16 cellular contexts compared by ENCODE assay signal in the genomic region with DNA sequence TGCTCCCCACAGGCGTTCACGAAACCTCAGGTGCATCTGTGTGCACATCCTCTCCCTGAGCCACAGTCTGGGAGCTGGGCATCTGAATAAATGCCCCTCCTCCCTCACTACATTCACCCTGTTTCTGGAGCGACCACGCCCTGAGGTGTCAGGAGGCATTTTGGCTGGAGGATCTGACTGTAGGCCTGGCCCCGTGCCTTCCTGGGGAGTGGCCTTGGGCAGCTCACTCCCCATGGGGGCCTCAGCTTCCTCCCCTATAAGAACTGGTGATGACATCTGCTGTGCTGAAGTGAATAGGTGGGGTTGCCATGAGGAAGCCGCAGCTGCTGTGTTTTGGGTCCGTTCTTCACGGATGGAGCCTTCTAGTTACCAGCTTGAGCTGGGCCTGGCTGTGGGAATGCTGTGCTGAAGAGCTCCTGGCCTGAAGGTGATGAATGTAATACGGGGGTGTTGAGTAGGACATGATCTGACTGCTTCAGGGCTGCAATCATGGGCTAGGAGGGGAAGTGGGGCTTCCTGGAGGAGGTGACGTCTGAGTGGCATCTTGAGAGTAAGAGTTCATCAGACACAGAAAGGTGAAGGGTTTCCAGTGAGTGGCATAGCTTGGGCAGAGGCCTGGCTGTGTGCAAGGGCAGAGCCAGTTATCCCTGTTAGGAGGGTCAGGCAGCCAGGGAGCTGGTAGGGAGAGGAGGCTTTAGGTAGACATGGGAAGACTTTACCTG. TPM values are rescaled to one million over a fixed set of nuclear protein-coding genes. Genes with fewer than 3 reads are reported as not detected.
DNase-seq lines count a peak whose midpoint lies in the region; ATAC-seq and TF ChIP-seq lines count a peak whose summit lies in the region.
"Had no signal": no experiment of that assay in that cellular context is flagged by ENCODE, and none has a peak within 500 bp of the region (broad histone marks: within the 10 kb centered on the region; RNA-seq: fewer than 3 reads in every experiment).

No MANE protein-coding gene starts in this region.

- no peak for TF ChIP-seq EP300 in Ishikawa (IDR thresholded peaks at IDR 0.05; ENCODE audit: borderline replicate concordance)

- peaks cover 15% of the 10 kb centered on the region for H3K4me1 ChIP-seq in adipocyte (ENCODE audit: control insufficient read depth, insufficient read depth, low read length)

- intact Hi-C loops in left cardiac atrium (cut with DNase I): no loop called here

- H3K9ac ChIP-seq in adipocyte (ENCODE audit: low read length): no peak overlapping the region
- H3K9ac ChIP-seq: KMS-11 had no signal

- H3K9me3 ChIP-seq in adipocyte (ENCODE audit: control insufficient read depth, low read length): no peaks in the 10 kb centered on the region
- H3K9me3 ChIP-seq: tibial artery had no signal

- H3K36me3 ChIP-seq in adipocyte (ENCODE audit: control insufficient read depth, insufficient read depth, low read length, severe bottlenecking): no peaks in the 10 kb centered on the region
- H3K36me3 ChIP-seq: tibial artery had no signal

- no peak overlapping the region for H3K4me3 ChIP-seq in adipocyte (ENCODE audit: low read length)
- H3K4me3 ChIP-seq: tibial artery had no signal

- no peaks in the 10 kb centered on the region for H3K27me3 ChIP-seq in adipocyte (replicated peaks; ENCODE audit: control insufficient read depth, insufficient read depth, low read length)
- H3K27me3 ChIP-seq: tibial artery had no signal

- ATAC-seq in left cardiac atrium (peak; percentile 23 to 81), HG02610 (IDR thresholded peaks at IDR 0.05; ENCODE audit: unreplicated experiment) (no peak)

- peak; percentile 79 for DNase-seq in A172 (ENCODE audit: low spot score)
- peak; percentile 16 for DNase-seq in adipocyte (ENCODE audit: low read depth)
- DNase-seq in left cardiac atrium: peak; percentile 43
- DNase-seq in stimulated activated CD4-positive, alpha-beta T cell treated with anti-CD3 and anti-CD28 coated beads, Interleukin-4, amount 100 ng/mL, for 4 hours: no peak
- no peak for DNase-seq in cerebellar cortex (ENCODE audit: low spot score)
- no peak for DNase-seq in stimulated activated CD4-positive, alpha-beta T cell treated with anti-CD3 and anti-CD28 coated beads, Interleukin-12 subunit alpha, Interleukin-12 subunit beta, amount 100 ng/mL, for 4 hours
- DNase-seq: activated B cell treated with CpG ODN at 0.5 μM for 24 hours; activated naive CD4-positive, alpha-beta T cell treated with anti-CD3 and anti-CD28 coated beads, Interleukin-2, amount 50 U/mL, for 16 hours; caudate nucleus; NCI-H1930; nucleus accumbens; tibial artery had no signal

- TF ChIP-seq RAD21 in Ishikawa (IDR thresholded peaks at IDR 0.05; ENCODE audit: low read depth): no peak

TF ChIP-seq in Ishikawa, 13 proteins besides CTCF, POLR2A, EP300 and RAD21:
- TF ChIP-seq ZBTB7A (IDR thresholded peaks at IDR 0.05; ENCODE audit: low read depth) (no peak), NFIC (IDR thresholded peaks at IDR 0.05) (no peak), EGR1 (IDR thresholded peaks at IDR 0.05) (no peak), TCF12 (IDR thresholded peaks at IDR 0.05; ENCODE audit: low read depth) (no peak), YY1 (IDR thresholded peaks at IDR 0.05; ENCODE audit: low read depth) (no peak), CEBPB (IDR thresholded peaks at IDR 0.05) (no peak), TAF1 (IDR thresholded peaks at IDR 0.05; ENCODE audit: low read depth) (no peak)
- TF ChIP-seq, protein P1, sequence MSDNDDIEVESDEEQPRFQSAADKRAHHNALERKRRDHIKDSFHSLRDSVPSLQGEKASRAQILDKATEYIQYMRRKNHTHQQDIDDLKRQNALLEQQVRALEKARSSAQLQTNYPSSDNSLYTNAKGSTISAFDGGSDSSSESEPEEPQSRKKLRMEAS (IDR thresholded peaks at IDR 0.05): 0 out of 2 replicates have a peak, but pooled peaks have one; percentile 25
- TF ChIP-seq, protein P2, sequence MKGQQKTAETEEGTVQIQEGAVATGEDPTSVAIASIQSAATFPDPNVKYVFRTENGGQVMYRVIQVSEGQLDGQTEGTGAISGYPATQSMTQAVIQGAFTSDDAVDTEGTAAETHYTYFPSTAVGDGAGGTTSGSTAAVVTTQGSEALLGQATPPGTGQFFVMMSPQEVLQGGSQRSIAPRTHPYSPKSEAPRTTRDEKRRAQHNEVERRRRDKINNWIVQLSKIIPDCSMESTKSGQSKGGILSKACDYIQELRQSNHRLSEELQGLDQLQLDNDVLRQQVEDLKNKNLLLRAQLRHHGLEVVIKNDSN (IDR thresholded peaks at IDR 0.05): no peak

RNA-seq across cellular contexts. Expression of a gene that starts 58.2 kb away (rescaled TPM):
- 4.6 and 4.7 TPM in 2 replicates for total RNA-seq in A172 (2014; rRNA removed; shearing (Covaris generic))
- 1 to 10 TPM; 3.8 to 3.9 TPM for total RNA-seq in left cardiac atrium
- total RNA-seq: activated B cell treated with CpG ODN at 0.5 μM for 24 hours, lung microvascular endothelial cell had no signal

Comparison
In these comparisons a context has a peak if more than half of its experiments do, and no peak if none do; other contexts are left out.
1. DNase-seq: peak in A172 (single experiment), adipocyte (single experiment) and left cardiac atrium (single experiment); none in stimulated activated CD4-positive, alpha-beta T cell treated with anti-CD3 and anti-CD28 coated beads, Interleukin-4, amount 100 ng/mL, for 4 hours (0 of 2), cerebellar cortex (single experiment) and stimulated activated CD4-positive, alpha-beta T cell treated with anti-CD3 and anti-CD28 coated beads, Interleukin-12 subunit alpha, Interleukin-12 subunit beta, amount 100 ng/mL, for 4 hours (single experiment).